ENCODE assay signal across 1 cellular context in genomic region chr1:116465845-116466685, GRCh38.
TF ChIP-seq lines count a peak whose summit lies in the region.

No MANE protein-coding gene starts in this region.

TF ChIP-seq in HepG2, 621 proteins besides CTCF, POLR2A, EP300 and RAD21 (continued from another document and continues in another):
- TF ChIP-seq ZBTB49 (CRISPR knock-in tag; IDR thresholded peaks at IDR 0.05; ENCODE audit: borderline replicate concordance) = no peak
- no peak for TF ChIP-seq ZNF549 (CRISPR knock-in tag; IDR thresholded peaks at IDR 0.05)
- TF ChIP-seq ZNF770 (CRISPR knock-in tag; IDR thresholded peaks at IDR 0.05) = peak; percentile 38; the same call in 1 of the 2 replicates
- peak; percentile 90 for TF ChIP-seq ARID5B (CRISPR knock-in tag; IDR thresholded peaks at IDR 0.05)
- 0 out of 2 replicates have a peak, but pooled peaks have one; percentile 26 for TF ChIP-seq KLF15 (CRISPR knock-in tag; IDR thresholded peaks at IDR 0.05; ENCODE audit: borderline replicate concordance)
- 0 out of 2 replicates have a peak, but pooled peaks have one; percentile 19 for TF ChIP-seq ZNF354B (CRISPR knock-in tag; IDR thresholded peaks at IDR 0.05)
- no peak for TF ChIP-seq SP5 (CRISPR knock-in tag; IDR thresholded peaks at IDR 0.05; ENCODE audit: borderline replicate concordance, low read depth)
- peak; percentile 71 for TF ChIP-seq HOMEZ (CRISPR knock-in tag; IDR thresholded peaks at IDR 0.05; ENCODE audit: low read depth)
- no peak for TF ChIP-seq THAP7 (CRISPR knock-in tag; IDR thresholded peaks at IDR 0.05)
- no peak for TF ChIP-seq RBM39 (IDR thresholded peaks at IDR 0.05; ENCODE audit: low read depth, low read length, poor library complexity, severe bottlenecking)
- no peak for TF ChIP-seq ZMAT3 (CRISPR knock-in tag; conservative IDR thresholded peaks at IDR 0.05)
- peak; percentile 18; the same call in 1 of the 2 replicates for TF ChIP-seq TFDP1 (CRISPR knock-in tag; IDR thresholded peaks at IDR 0.05; ENCODE audit: borderline replicate concordance)
- peak; percentile 83 for TF ChIP-seq POGZ (CRISPR knock-in tag; IDR thresholded peaks at IDR 0.05)
- TF ChIP-seq ETV5 (CRISPR knock-in tag; IDR thresholded peaks at IDR 0.05; ENCODE audit: borderline replicate concordance) = peak; percentile 28; the same call in 1 of the 2 replicates
- TF ChIP-seq ZNF335 (CRISPR knock-in tag; IDR thresholded peaks at IDR 0.05) = peak; percentile 78
- 0 out of 2 replicates have a peak, but pooled peaks have one; percentile 30 for TF ChIP-seq ZNF337 (CRISPR knock-in tag; IDR thresholded peaks at IDR 0.05; ENCODE audit: borderline replicate concordance, low read depth)
- TF ChIP-seq HOXD1 (CRISPR knock-in tag; IDR thresholded peaks at IDR 0.05) = peak; percentile 62; the same call in 1 of the 2 replicates
- TF ChIP-seq EZH2 (conservative IDR thresholded peaks at IDR 0.05; ENCODE audit: low read depth, low read length) = no peak
- TF ChIP-seq GTF2F1 (IDR thresholded peaks at IDR 0.05; ENCODE audit: low read length) = no peak
- TF ChIP-seq DMTF1 (CRISPR knock-in tag; IDR thresholded peaks at IDR 0.05) = no peak
- TF ChIP-seq STAG1 (CRISPR knock-in tag; IDR thresholded peaks at IDR 0.05) = peak; percentile 27; the same call in 1 of the 2 replicates
- TF ChIP-seq ZNF362 (CRISPR knock-in tag; IDR thresholded peaks at IDR 0.05; ENCODE audit: borderline replicate concordance) = no peak
- peak; percentile 57; the same call in 1 of the 2 replicates for TF ChIP-seq NRL (CRISPR knock-in tag; IDR thresholded peaks at IDR 0.05; ENCODE audit: borderline replicate concordance)
- TF ChIP-seq ZNF280B (CRISPR knock-in tag; IDR thresholded peaks at IDR 0.05; ENCODE audit: borderline replicate concordance) = no peak
- no peak for TF ChIP-seq GZF1 (CRISPR knock-in tag; IDR thresholded peaks at IDR 0.05)
- TF ChIP-seq SALL2 (CRISPR knock-in tag; IDR thresholded peaks at IDR 0.05) = no peak
- no peak for TF ChIP-seq ZNF816 (CRISPR knock-in tag; IDR thresholded peaks at IDR 0.05; ENCODE audit: borderline replicate concordance)
- TF ChIP-seq FOXK2 (IDR thresholded peaks at IDR 0.05) = peak; percentile 90
- TF ChIP-seq THYN1 (CRISPR knock-in tag; IDR thresholded peaks at IDR 0.05; ENCODE audit: borderline replicate concordance, low read depth) = no peak
- no peak for TF ChIP-seq ZNF790 (CRISPR knock-in tag; IDR thresholded peaks at IDR 0.05; ENCODE audit: borderline replicate concordance)
- peak; percentile 51; the same call in 1 of the 2 replicates for TF ChIP-seq ZNF800 (CRISPR knock-in tag; IDR thresholded peaks at IDR 0.05)
- no peak for TF ChIP-seq ZNF530 (CRISPR knock-in tag; IDR thresholded peaks at IDR 0.05; ENCODE audit: low read depth)
- no peak for TF ChIP-seq MLX (CRISPR knock-in tag; IDR thresholded peaks at IDR 0.05)
- TF ChIP-seq ZNF414 (CRISPR knock-in tag; IDR thresholded peaks at IDR 0.05) = peak; percentile 27; the same call in 1 of the 2 replicates
